Comparison of ENCODE assay signal across 2 cellular contexts in the genomic region with DNA sequence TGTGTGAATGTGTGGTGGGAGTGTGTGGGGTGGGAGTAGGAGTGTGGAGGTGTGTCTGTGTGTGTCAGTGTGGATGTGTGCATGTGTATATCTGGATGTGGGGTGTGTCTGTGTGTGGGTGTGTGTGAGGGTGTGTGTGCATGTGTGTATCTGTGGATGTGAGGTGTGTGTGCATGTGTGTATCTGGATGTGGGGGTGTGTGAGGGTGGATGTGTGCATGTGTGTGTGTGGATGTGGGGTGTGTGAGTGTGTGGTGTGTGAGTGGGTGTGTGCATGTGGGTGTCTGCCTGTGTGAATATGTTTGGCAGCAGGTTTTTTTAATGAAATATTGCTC.
TF ChIP-seq lines count a peak whose summit lies in the region.

No MANE protein-coding gene starts in this region.

TF ChIP-seq in IMR-90, 13 proteins besides CTCF, POLR2A, EP300 and RAD21:
- TF ChIP-seq CEBPB (IDR thresholded peaks at IDR 0.05; ENCODE audit: low read depth, low read length) = no peak
- TF ChIP-seq MAFK (IDR thresholded peaks at IDR 0.05; ENCODE audit: low read depth, low read length) = no peak
- no peak for TF ChIP-seq BHLHE40 (IDR thresholded peaks at IDR 0.05; ENCODE audit: low read depth, low read length)
- TF ChIP-seq, protein P1, sequence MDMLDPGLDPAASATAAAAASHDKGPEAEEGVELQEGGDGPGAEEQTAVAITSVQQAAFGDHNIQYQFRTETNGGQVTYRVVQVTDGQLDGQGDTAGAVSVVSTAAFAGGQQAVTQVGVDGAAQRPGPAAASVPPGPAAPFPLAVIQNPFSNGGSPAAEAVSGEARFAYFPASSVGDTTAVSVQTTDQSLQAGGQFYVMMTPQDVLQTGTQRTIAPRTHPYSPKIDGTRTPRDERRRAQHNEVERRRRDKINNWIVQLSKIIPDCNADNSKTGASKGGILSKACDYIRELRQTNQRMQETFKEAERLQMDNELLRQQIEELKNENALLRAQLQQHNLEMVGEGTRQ (IDR thresholded peaks at IDR 0.05; ENCODE audit: low read depth, low read length) = no peak
- TF ChIP-seq SMC3 (IDR thresholded peaks at IDR 0.05; ENCODE audit: low read depth, low read length) = no peak
- TF ChIP-seq, protein P2, sequence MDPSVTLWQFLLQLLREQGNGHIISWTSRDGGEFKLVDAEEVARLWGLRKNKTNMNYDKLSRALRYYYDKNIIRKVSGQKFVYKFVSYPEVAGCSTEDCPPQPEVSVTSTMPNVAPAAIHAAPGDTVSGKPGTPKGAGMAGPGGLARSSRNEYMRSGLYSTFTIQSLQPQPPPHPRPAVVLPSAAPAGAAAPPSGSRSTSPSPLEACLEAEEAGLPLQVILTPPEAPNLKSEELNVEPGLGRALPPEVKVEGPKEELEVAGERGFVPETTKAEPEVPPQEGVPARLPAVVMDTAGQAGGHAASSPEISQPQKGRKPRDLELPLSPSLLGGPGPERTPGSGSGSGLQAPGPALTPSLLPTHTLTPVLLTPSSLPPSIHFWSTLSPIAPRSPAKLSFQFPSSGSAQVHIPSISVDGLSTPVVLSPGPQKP (IDR thresholded peaks at IDR 0.05; ENCODE audit: borderline replicate concordance, low read depth, low read length) = no peak
- no peak for TF ChIP-seq NFE2L2 (IDR thresholded peaks at IDR 0.05; ENCODE audit: low read depth, low read length)
- TF ChIP-seq MXI1 (IDR thresholded peaks at IDR 0.05; ENCODE audit: borderline replicate concordance, low read depth, low read length) = no peak
- no peak for TF ChIP-seq RCOR1 (IDR thresholded peaks at IDR 0.05; ENCODE audit: insufficient replicate concordance, low read length)
- TF ChIP-seq FOS (IDR thresholded peaks at IDR 0.05; ENCODE audit: low read depth, low read length) = no peak
- no peak for TF ChIP-seq MAZ (IDR thresholded peaks at IDR 0.05; ENCODE audit: borderline replicate concordance, low read depth, low read length)
- TF ChIP-seq CHD1 (IDR thresholded peaks at IDR 0.05; ENCODE audit: low read depth, low read length) = no peak
- no peak for TF ChIP-seq RFX5 (IDR thresholded peaks at IDR 0.05; ENCODE audit: low read depth, low read length)

TF ChIP-seq in H1, 55 proteins besides CTCF, POLR2A, EP300 and RAD21:
- TF ChIP-seq, protein P3, sequence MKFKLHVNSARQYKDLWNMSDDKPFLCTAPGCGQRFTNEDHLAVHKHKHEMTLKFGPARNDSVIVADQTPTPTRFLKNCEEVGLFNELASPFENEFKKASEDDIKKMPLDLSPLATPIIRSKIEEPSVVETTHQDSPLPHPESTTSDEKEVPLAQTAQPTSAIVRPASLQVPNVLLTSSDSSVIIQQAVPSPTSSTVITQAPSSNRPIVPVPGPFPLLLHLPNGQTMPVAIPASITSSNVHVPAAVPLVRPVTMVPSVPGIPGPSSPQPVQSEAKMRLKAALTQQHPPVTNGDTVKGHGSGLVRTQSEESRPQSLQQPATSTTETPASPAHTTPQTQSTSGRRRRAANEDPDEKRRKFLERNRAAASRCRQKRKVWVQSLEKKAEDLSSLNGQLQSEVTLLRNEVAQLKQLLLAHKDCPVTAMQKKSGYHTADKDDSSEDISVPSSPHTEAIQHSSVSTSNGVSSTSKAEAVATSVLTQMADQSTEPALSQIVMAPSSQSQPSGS (IDR thresholded peaks at IDR 0.05; ENCODE audit: low read length) = no peak
- TF ChIP-seq ZNF274 (IDR thresholded peaks at IDR 0.05; ENCODE audit: borderline replicate concordance, extremely low read depth, low read length) (no peak), ASH2L (IDR thresholded peaks at IDR 0.05; ENCODE audit: low read length) (no peak), JUN (IDR thresholded peaks at IDR 0.05; ENCODE audit: low read depth, low read length) (no peak), SIRT6 (IDR thresholded peaks at IDR 0.05; ENCODE audit: low read length) (no peak), TAF7 (optimal IDR thresholded peaks at IDR 0.05; ENCODE audit: borderline replicate concordance, low read depth, low read length) (no peak), FOSL1 (IDR thresholded peaks at IDR 0.05; ENCODE audit: insufficient read depth, low read depth, low read length) (no peak), CHD2 (IDR thresholded peaks at IDR 0.05; ENCODE audit: low read length) (no peak), BCL11A (IDR thresholded peaks at IDR 0.05; ENCODE audit: low read depth in 2 of 2, low read length in 2 of 2) (no peak), NANOG (IDR thresholded peaks at IDR 0.05; ENCODE audit: insufficient read depth, low read depth, low read length, poor library complexity, severe bottlenecking) (no peak), CREB1 (IDR thresholded peaks at IDR 0.05) (no peak), TCF12 (IDR thresholded peaks at IDR 0.05; ENCODE audit: low read depth, low read length) (no peak)
- TF ChIP-seq, protein P4, sequence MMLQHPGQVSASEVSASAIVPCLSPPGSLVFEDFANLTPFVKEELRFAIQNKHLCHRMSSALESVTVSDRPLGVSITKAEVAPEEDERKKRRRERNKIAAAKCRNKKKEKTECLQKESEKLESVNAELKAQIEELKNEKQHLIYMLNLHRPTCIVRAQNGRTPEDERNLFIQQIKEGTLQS (IDR thresholded peaks at IDR 0.05; ENCODE audit: insufficient read depth, low read depth, low read length) = no peak
